In genomic region chr1:161721738-161722343, GRCh38 we compare ENCODE assay signal across 1 cellular context.
TF ChIP-seq lines count a peak whose summit lies in the region.

No MANE protein-coding gene starts in this region.

TF ChIP-seq in K562, 482 proteins besides CTCF, POLR2A, EP300 and RAD21 (continued from another document and continues in another):
- peak in 1 of 2 experiments; percentile 67; a peak in 2 of 4 replicates for TF ChIP-seq ZNF639 (CRISPR knock-in tag; conservative IDR thresholded peaks at IDR 0.05 in 1 of 2, IDR thresholded peaks at IDR 0.05 in 1 of 2)
- TF ChIP-seq CC2D1A (IDR thresholded peaks at IDR 0.05) = no peak
- TF ChIP-seq MAFF (IDR thresholded peaks at IDR 0.05; ENCODE audit: low read length) = peak; percentile 76; the same call in 1 of the 2 replicates
- 0 out of 2 replicates have a peak, but pooled peaks have one; percentile 46 for TF ChIP-seq ZNF311 (CRISPR knock-in tag; IDR thresholded peaks at IDR 0.05)
- TF ChIP-seq ZNF124 (CRISPR knock-in tag; IDR thresholded peaks at IDR 0.05) = no peak
- 0 out of 2 replicates have a peak, but pooled peaks have one; percentile 46 for TF ChIP-seq POLR2AphosphoS5 (IDR thresholded peaks at IDR 0.05; ENCODE audit: control insufficient read depth, insufficient read depth, low read depth, low read length)
- peak; percentile 45 for TF ChIP-seq SPI1 (IDR thresholded peaks at IDR 0.05; ENCODE audit: borderline replicate concordance, low read depth, low read length)
- TF ChIP-seq ZNF316 (IDR thresholded peaks at IDR 0.05) = peak; percentile 90
- no peak for TF ChIP-seq MBD1 (CRISPR knock-in tag; IDR thresholded peaks at IDR 0.05)
- peak; percentile 61; the same call in 1 of the 2 replicates for TF ChIP-seq KLF6 (CRISPR knock-in tag; IDR thresholded peaks at IDR 0.05; ENCODE audit: borderline replicate concordance)
- peak; percentile 98 for TF ChIP-seq SMARCE1 (IDR thresholded peaks at IDR 0.05)
- TF ChIP-seq ZNF395 (CRISPR knock-in tag; IDR thresholded peaks at IDR 0.05) = peak; percentile 56; the same call in 1 of the 2 replicates
- TF ChIP-seq TEAD1 (CRISPR knock-in tag; IDR thresholded peaks at IDR 0.05) = peak in 1 of 2 experiments; percentile 75; a peak in 2 of 4 replicates
- TF ChIP-seq NCOR1 (IDR thresholded peaks at IDR 0.05) = peak; percentile 66
- TF ChIP-seq MAFG (tag; conservative IDR thresholded peaks at IDR 0.05) = peak; percentile 82
- peak in 1 of 2 experiments; percentile 33; a peak in 1 of 3 replicates for TF ChIP-seq CBX3 (IDR thresholded peaks at IDR 0.05; ENCODE audit: borderline replicate concordance in 1 of 2, low read length in 2 of 2)
- TF ChIP-seq JUNB (CRISPR knock-in tag; conservative IDR thresholded peaks at IDR 0.05) = peak; percentile 82
- TF ChIP-seq ZKSCAN1 (IDR thresholded peaks at IDR 0.05; ENCODE audit: low read depth, low read length) = no peak
- peak; percentile 42; the same call in 1 of the 2 replicates for TF ChIP-seq MYC (IDR thresholded peaks at IDR 0.05; ENCODE audit: low read depth, low read length)
- TF ChIP-seq MYC (CRISPR knock-in tag; IDR thresholded peaks at IDR 0.05; ENCODE audit: borderline replicate concordance, low read depth) = no peak
- peak; percentile 81 for TF ChIP-seq ZNF589 (CRISPR knock-in tag; IDR thresholded peaks at IDR 0.05; ENCODE audit: low read depth)
- no peak for TF ChIP-seq CBX2 (IDR thresholded peaks at IDR 0.05; ENCODE audit: insufficient read depth, low read length, poor library complexity, severe bottlenecking)
- no peak for TF ChIP-seq ZNF780A (CRISPR knock-in tag; IDR thresholded peaks at IDR 0.05)
- no peak for TF ChIP-seq PBX2 (CRISPR knock-in tag; IDR thresholded peaks at IDR 0.05; ENCODE audit: low read depth)
- peak; percentile 58 for TF ChIP-seq PBX2 (tag; conservative IDR thresholded peaks at IDR 0.05; ENCODE audit: low read depth)
- peak; percentile 7; the same call in 1 of the 2 replicates for TF ChIP-seq TFAP4 (CRISPR knock-in tag; IDR thresholded peaks at IDR 0.05; ENCODE audit: borderline replicate concordance)
- TF ChIP-seq ARID1B (IDR thresholded peaks at IDR 0.05) = peak; percentile 92
- peak; percentile 69; the same call in 1 of the 2 replicates for TF ChIP-seq ZBTB2 (IDR thresholded peaks at IDR 0.05)
- no peak for TF ChIP-seq IFI16 (CRISPR knock-in tag; IDR thresholded peaks at IDR 0.05)
- 0 out of 2 replicates have a peak, but pooled peaks have one; percentile 30 for TF ChIP-seq SUPT5H (IDR thresholded peaks at IDR 0.05)
- no peak for TF ChIP-seq NCOA4 (IDR thresholded peaks at IDR 0.05; ENCODE audit: partially characterized antibody)
- peak; percentile 58 for TF ChIP-seq MAX (CRISPR knock-in tag; IDR thresholded peaks at IDR 0.05)
- peak; percentile 21; the same call in 1 of the 2 replicates for TF ChIP-seq BRD4 (IDR thresholded peaks at IDR 0.05)
- peak; percentile 88 for TF ChIP-seq SMARCC2 (IDR thresholded peaks at IDR 0.05; ENCODE audit: low read depth)
- TF ChIP-seq HMBOX1 (IDR thresholded peaks at IDR 0.05) = peak; percentile 82
- 0 out of 2 replicates have a peak, but pooled peaks have one; percentile 51 for TF ChIP-seq GATAD2A (IDR thresholded peaks at IDR 0.05)
- no peak for TF ChIP-seq ARHGAP35 (IDR thresholded peaks at IDR 0.05; ENCODE audit: partially characterized antibody)
- no peak for TF ChIP-seq RUNX1 (IDR thresholded peaks at IDR 0.05; ENCODE audit: low read depth)
- TF ChIP-seq CREM (IDR thresholded peaks at IDR 0.05; ENCODE audit: low read depth) = peak; percentile 70
- TF ChIP-seq NCOA1 (IDR thresholded peaks at IDR 0.05; ENCODE audit: low read depth) = peak; percentile 74; the same call in 1 of the 2 replicates
- TF ChIP-seq TARDBP (IDR thresholded peaks at IDR 0.05) = no peak
- no peak for TF ChIP-seq XRCC4 (IDR thresholded peaks at IDR 0.05; ENCODE audit: extremely low read depth, insufficient read depth, insufficient read length)
- no peak for TF ChIP-seq ZNF23 (CRISPR knock-in tag; IDR thresholded peaks at IDR 0.05)
- TF ChIP-seq RCOR1 (IDR thresholded peaks at IDR 0.05; ENCODE audit: borderline replicate concordance in 1 of 2, low read depth in 2 of 2, low read length in 2 of 2) = peak in 1 of 2 experiments; percentile 87; a peak in 2 of 4 replicates
- TF ChIP-seq MYNN (IDR thresholded peaks at IDR 0.05) = peak; percentile 70
- no peak for TF ChIP-seq MYNN (CRISPR knock-in tag; IDR thresholded peaks at IDR 0.05)
- TF ChIP-seq PKNOX1 (IDR thresholded peaks at IDR 0.05) = peak; percentile 77
- peak; percentile 98 for TF ChIP-seq DPF2 (IDR thresholded peaks at IDR 0.05)
- TF ChIP-seq NBN (IDR thresholded peaks at IDR 0.05; ENCODE audit: low read depth) = peak; percentile 84; the same call in 1 of the 2 replicates
- TF ChIP-seq GABPB2 (CRISPR knock-in tag; conservative IDR thresholded peaks at IDR 0.05) = no peak
- peak; percentile 78 to 79 for TF ChIP-seq KDM1A (IDR thresholded peaks at IDR 0.05)
- peak in 1 of 2 experiments; percentile 84; a peak in 2 of 4 replicates for TF ChIP-seq HDAC1 (IDR thresholded peaks at IDR 0.05)
- 0 out of 2 replicates have a peak, but pooled peaks have one; percentile 12 for TF ChIP-seq ELF4 (CRISPR knock-in tag; IDR thresholded peaks at IDR 0.05)
- no peak for TF ChIP-seq SAFB2 (IDR thresholded peaks at IDR 0.05; ENCODE audit: borderline replicate concordance, low read depth, low read length, severe bottlenecking)
- TF ChIP-seq FOXA1 (IDR thresholded peaks at IDR 0.05; ENCODE audit: borderline replicate concordance) = no peak
- no peak for TF ChIP-seq DIDO1 (tag; IDR thresholded peaks at IDR 0.05; ENCODE audit: low read depth)
- peak; percentile 75; the same call in 1 of the 2 replicates for TF ChIP-seq ZEB2 (IDR thresholded peaks at IDR 0.05)
- TF ChIP-seq MEIS2 (IDR thresholded peaks at IDR 0.05; ENCODE audit: partially characterized antibody) = peak; percentile 94
- no peak for TF ChIP-seq ILF3 (IDR thresholded peaks at IDR 0.05; ENCODE audit: borderline replicate concordance)
- 0 out of 2 replicates have a peak, but pooled peaks have one; percentile 20 for TF ChIP-seq ZBTB17 (CRISPR knock-in tag; IDR thresholded peaks at IDR 0.05)
- peak; percentile 73 for TF ChIP-seq CBFA2T3 (IDR thresholded peaks at IDR 0.05)
- peak; percentile 77 for TF ChIP-seq MTA3 (IDR thresholded peaks at IDR 0.05; ENCODE audit: borderline replicate concordance)
- peak; percentile 52 for TF ChIP-seq L3MBTL2 (IDR thresholded peaks at IDR 0.05)
- TF ChIP-seq HDAC2 (IDR thresholded peaks at IDR 0.05) = peak; percentile 86
- TF ChIP-seq TRIM24 (IDR thresholded peaks at IDR 0.05) = peak; percentile 53 to 72
- peak; percentile 88; the same call in 1 of the 2 replicates for TF ChIP-seq DMBX1 (CRISPR knock-in tag; IDR thresholded peaks at IDR 0.05; ENCODE audit: borderline replicate concordance)
- TF ChIP-seq ZNF766 (CRISPR knock-in tag; conservative IDR thresholded peaks at IDR 0.05) = peak; percentile 69
- no peak for TF ChIP-seq XRCC3 (IDR thresholded peaks at IDR 0.05)
- peak; percentile 68; the same call in 1 of the 2 replicates for TF ChIP-seq NR2C2 (CRISPR knock-in tag; IDR thresholded peaks at IDR 0.05)
- peak; percentile 91 for TF ChIP-seq NR2C2 (tag; IDR thresholded peaks at IDR 0.05)
